Comparison of ENCODE assay signal across 30 cellular contexts in the genomic region with DNA sequence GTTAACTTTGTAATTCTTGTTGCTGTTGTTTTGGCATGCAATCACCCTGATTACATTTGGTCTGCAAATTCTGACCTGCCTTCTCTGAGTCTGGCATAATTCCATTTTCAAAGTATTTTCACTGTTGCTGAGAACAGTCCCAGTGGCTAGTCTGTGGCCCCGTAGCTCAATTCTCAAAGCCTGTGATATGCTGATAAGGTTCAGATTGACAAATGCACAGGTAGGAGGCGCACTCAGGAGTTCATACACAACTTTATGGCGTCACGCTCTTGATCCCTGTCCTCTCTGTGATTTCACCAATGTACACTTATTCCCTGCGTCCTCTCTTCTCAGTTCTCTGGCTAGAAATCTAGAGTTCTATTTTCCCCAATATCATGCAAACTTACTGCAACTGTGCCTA.
"Had no signal": no experiment of that assay in that cellular context is flagged by ENCODE, and none has a peak within 500 bp of the region (broad histone marks: within the 10 kb centered on the region; RNA-seq: fewer than 3 reads in every experiment).

No MANE protein-coding gene starts in this region.

- DNase-seq: activated CD4-positive, alpha-beta memory T cell treated with anti-CD3 and anti-CD28 coated beads, Interleukin-2, amount 10 ng/mL, durations not matched to agents 7 days and 5 days; activated CD4-positive, alpha-beta T cell treated with anti-CD3 and anti-CD28 coated beads for 1 hour; activated CD4-positive, alpha-beta T cell treated with anti-CD3 and anti-CD28 coated beads for 48 hours; activated CD4-positive, CD25-positive, alpha-beta regulatory T cell; activated CD8-positive, alpha-beta memory T cell treated with anti-CD3 and anti-CD28 coated beads for 24 hours; activated CD8-positive, alpha-beta memory T cell treated with anti-CD3 and anti-CD28 coated beads, Interleukin-2, amount 10 ng/mL, durations not matched to agents 7 days and 5 days; activated CD8-positive, alpha-beta memory T cell treated with anti-CD3 and anti-CD28 coated beads, Interleukin-2, amount 50 U/mL, for 48 hours; activated effector memory CD4-positive, alpha-beta T cell treated with Interleukin-2 at 50 U/mL for 16 hours; activated naive CD4-positive, alpha-beta T cell treated with anti-CD3 and anti-CD28 coated beads, Interleukin-2, amount 50 U/mL, for 16 hours; activated naive CD8-positive, alpha-beta T cell treated with anti-CD3 and anti-CD28 coated beads for 36 hours; activated T-cell treated with anti-CD3 and anti-CD28 coated beads, Interleukin-2, amount 50 U/mL, for 48 hours; amniotic stem cell; aorta; brain microvascular endothelial cell; central memory CD4-positive, alpha-beta T cell; Karpas-422; MG63; NCI-H1048; NCI-H1105 treated with DMSO at 0.1 percent for 48 hours; NCI-H1436; NCI-H1694; NCI-H1930; NCI-H2081 treated with DMSO at 0.1 percent for 48 hours; NCI-H345; NCI-H524 treated with DMSO at 0.1 percent for 48 hours; Right ventricle myocardium superior; SW 1271; T-helper 1 cell; T1000; WERI-Rb-1 had no signal

- H3K36me3 ChIP-seq: brain microvascular endothelial cell, MG63, WERI-Rb-1 had no signal

- H3K27me3 ChIP-seq: brain microvascular endothelial cell, MG63 had no signal

- ATAC-seq: activated CD8-positive, alpha-beta memory T cell treated with anti-CD3 and anti-CD28 coated beads, Interleukin-2, amount 10 ng/mL, durations not matched to agents 7 days and 5 days had no signal

- H3K4me3 ChIP-seq: MG63 had no signal

- H3K9me3 ChIP-seq: MG63 had no signal

- H3K27ac ChIP-seq: brain microvascular endothelial cell, WERI-Rb-1 had no signal
